In genomic region chr10:97718659-97719142, GRCh38 we compare ENCODE assay signal across 10 cellular contexts. TPM values are rescaled to one million over a fixed set of nuclear protein-coding genes. Genes with fewer than 3 reads are reported as not detected.
DNase-seq lines count a peak whose midpoint lies in the region; ATAC-seq and TF ChIP-seq lines count a peak whose summit lies in the region.
"Had no signal": no experiment of that assay in that cellular context is flagged by ENCODE, and none has a peak within 500 bp of the region (broad histone marks: within the 10 kb centered on the region; RNA-seq: fewer than 3 reads in every experiment).

No MANE protein-coding gene starts in this region.

- H2BK15ac ChIP-seq in mesenchymal stem cell (ENCODE audit: low read depth, poor library complexity, severe bottlenecking): no peak overlapping the region

- no peak overlapping the region for H3K27ac ChIP-seq in mesenchymal stem cell (ENCODE audit: low read length, poor library complexity, severe bottlenecking)
- H3K27ac ChIP-seq in uterus: peak overlapping the region; percentile 72 to 98

- peak overlapping the region; percentile 70 for H3K4me3 Mint-ChIP-seq in MCF 10A (ENCODE audit: unreplicated experiment)
- H3K4me3 Mint-ChIP-seq: CD4-positive, CD25-positive, alpha-beta regulatory T cell had no signal

- no peak overlapping the region for H3K18ac ChIP-seq in mesenchymal stem cell (ENCODE audit: low read depth in 1 of 2, low read length in 2 of 2)

- no peak overlapping the region for H2AK5ac ChIP-seq in mesenchymal stem cell (ENCODE audit: low read length, severe bottlenecking)

- peak overlapping the region; percentile 11 for H3K9ac ChIP-seq in mesenchymal stem cell (ENCODE audit: low read length)

- peaks cover 57% of the 10 kb centered on the region for H3K4me1 Mint-ChIP-seq in MCF 10A (ENCODE audit: insufficient read depth, unreplicated experiment)

- no peak overlapping the region for H3K14ac ChIP-seq in mesenchymal stem cell (ENCODE audit: low read length in 2 of 2)

- 87% methylated on average over 8 of the region's 8 CpGs for WGBS in mesenchymal stem cell

- POLR2A ChIA-PET in MCF 10A (lab: Yijun Ruan, JAX): interaction anchor here (0.6 to 20.1 kb wide), 13 partner anchors 10 to 435 kb away, joined by 3 to 915 read pairs (median 4); partner anchors contain the start of genes AVPI1 and ZFYVE27

- peak; percentile 37 for DNase-seq in left ventricle myocardium superior
- no peak for DNase-seq in Right ventricle myocardium superior
- DNase-seq in MCF 10A (ENCODE audit: unreplicated experiment): peak; percentile 100
- DNase-seq in mesenchymal stem cell: no peak
- DNase-seq in uterus: peak; percentile 73 to 76
- no peak for DNase-seq in NOMO-1 treated with dmso at 0.1 percent for 144 hours (lab: John Stamatoyannopoulos, UW; ENCODE audit: unreplicated experiment)
- DNase-seq: CD4-positive, CD25-positive, alpha-beta regulatory T cell; NCI-H1048 had no signal

- H3K4me3 ChIP-seq in mesenchymal stem cell (ENCODE audit: insufficient read depth in 1 of 2, low read depth in 1 of 2, low read length in 2 of 2): no peak overlapping the region
- H3K4me3 ChIP-seq in uterus: no peak overlapping the region

- H3K4me1 ChIP-seq in mesenchymal stem cell (ENCODE audit: control insufficient read depth, insufficient read depth, low read depth, low read length) (peaks cover 22% of the 10 kb centered on the region), uterus (peaks cover 4 to 17% of the 10 kb centered on the region in 2 donors)

- no peaks in the 10 kb centered on the region for H3K27me3 ChIP-seq in mesenchymal stem cell (ENCODE audit: control insufficient read depth in 1 of 2, insufficient read depth in 1 of 2, low read length in 2 of 2)
- no peaks in the 10 kb centered on the region for H3K27me3 ChIP-seq in uterus

- no peak for ATAC-seq in left ventricle myocardium superior
- no peak for ATAC-seq in Right ventricle myocardium superior (ENCODE audit: poor library complexity)
- no peak for ATAC-seq in GM18520 (IDR thresholded peaks at IDR 0.05; ENCODE audit: unreplicated experiment)
- no peak for ATAC-seq in HG03342 (IDR thresholded peaks at IDR 0.05; ENCODE audit: unreplicated experiment)

- no peak overlapping the region for H4K8ac ChIP-seq in mesenchymal stem cell (ENCODE audit: low read length)

- H2AFZ ChIP-seq in mesenchymal stem cell (ENCODE audit: low read depth, low read length): no peak overlapping the region

- no peak overlapping the region for H3K4ac ChIP-seq in mesenchymal stem cell (ENCODE audit: low read depth in 1 of 2, low read length in 2 of 2)

- TF ChIP-seq CTCF in MCF 10A (IDR thresholded peaks at IDR 0.05; ENCODE audit: unreplicated experiment) (no peak), uterus (IDR thresholded peaks at IDR 0.05) (no peak)

- no peak overlapping the region for H2BK5ac ChIP-seq in mesenchymal stem cell (ENCODE audit: low read depth, low read length, poor library complexity, severe bottlenecking)

- peaks cover 36% of the 10 kb centered on the region for H3K36me3 Mint-ChIP-seq in MCF 10A (ENCODE audit: insufficient read depth, unreplicated experiment)
- H3K36me3 Mint-ChIP-seq: CD4-positive, CD25-positive, alpha-beta regulatory T cell had no signal

- peak overlapping the region; percentile 97 for H3K27ac Mint-ChIP-seq in MCF 10A (ENCODE audit: low read depth, unreplicated experiment)

- no peak overlapping the region for H3K4me2 ChIP-seq in mesenchymal stem cell (ENCODE audit: low read length, poor library complexity, severe bottlenecking)

- intact Hi-C loops in left ventricle myocardium superior (cut with micrococcal nuclease): no loop called here
- intact Hi-C loops in Right ventricle myocardium superior (cut with DNase I): no loop called here
- intact Hi-C loops in MCF 10A (cut with micrococcal nuclease): no loop called here
- intact Hi-C loops in uterus (cut with DNase I; ENCODE audit: low total_unique reads): no loop called here

- H2BK12ac ChIP-seq in mesenchymal stem cell (ENCODE audit: low read length in 2 of 2): no peak overlapping the region

- H2BK120ac ChIP-seq in mesenchymal stem cell (ENCODE audit: low read depth, low read length): no peak overlapping the region

- H3K9me3 ChIP-seq in mesenchymal stem cell (ENCODE audit: control insufficient read depth, low read length) (no peaks in the 10 kb centered on the region), uterus (no peaks in the 10 kb centered on the region)

- H3K23ac ChIP-seq in mesenchymal stem cell (ENCODE audit: low read length in 2 of 2): no peak overlapping the region

- BruUV-seq in MCF 10A (replicated peaks; lab: Mats Ljungman, UMichigan): no TSS peak

- CTCF ChIA-PET in MCF 10A (lab: Yijun Ruan, JAX): interaction anchor here (0.6 to 21.1 kb wide), 6 partner anchors 10 to 1913 kb away, joined by 3 to 847 read pairs (median 8); partner anchors contain the start of genes AVPI1 and ZFYVE27

- H3K36me3 ChIP-seq in mesenchymal stem cell (ENCODE audit: control insufficient read depth in 1 of 2, insufficient read depth in 2 of 2, low read depth in 1 of 2, low read length in 2 of 2): peaks cover 32 to 40% of the 10 kb centered on the region in 2 experiments
- H3K36me3 ChIP-seq in uterus: no peaks in the 10 kb centered on the region

- H4K91ac ChIP-seq in mesenchymal stem cell (ENCODE audit: low read length): no peak overlapping the region

- peaks cover 28% of the 10 kb centered on the region for H3K79me1 ChIP-seq in mesenchymal stem cell (replicated peaks; ENCODE audit: low read length, poor library complexity, severe bottlenecking)

- H3K9me3 Mint-ChIP-seq in MCF 10A (ENCODE audit: unreplicated experiment): no peaks in the 10 kb centered on the region

- TF ChIP-seq POLR2A in uterus (IDR thresholded peaks at IDR 0.05): no peak

- no peaks in the 10 kb centered on the region for H3K27me3 Mint-ChIP-seq in MCF 10A (ENCODE audit: insufficient read depth, unreplicated experiment)

RNA-seq across cellular contexts. Expression of gene MARVELD1, which starts 5.2 kb away (rescaled TPM):
- total RNA-seq in left ventricle myocardium superior (7.1 TPM), Right ventricle myocardium superior (6.4 TPM), MCF 10A (2022) (51.0 and 54.9 TPM in 2 replicates), uterus (100 to 1,000 TPM in 1 of 4 donors, 10 to 100 TPM in 3; 36.9 to 158 (median 59.4) TPM)
- 67.9 TPM for polyA plus RNA-seq in mesenchymal stem cell (2013, experiment 1 of 2)
- polyA plus RNA-seq in mesenchymal stem cell (2013, experiment 2 of 2): 69.0 TPM
- polyA plus RNA-seq: CD4-positive, CD25-positive, alpha-beta regulatory T cell had no signal

RNA-seq across cellular contexts. Expression of gene ZFYVE27, which starts 18.2 kb away (rescaled TPM):
- total RNA-seq in left ventricle myocardium superior: 13.7 TPM
- total RNA-seq in Right ventricle myocardium superior: 10.6 TPM
- 25.7 and 28.7 TPM in 2 replicates for total RNA-seq in MCF 10A (2022)
- polyA plus RNA-seq in mesenchymal stem cell (2013, experiment 1 of 2): 9.1 TPM
- 8.1 TPM for polyA plus RNA-seq in mesenchymal stem cell (2013, experiment 2 of 2)
- total RNA-seq in uterus: 10 to 100 TPM in 3 of 4 donors, 1 to 10 TPM in 1; 2.8 to 32.3 (median 16.7) TPM

RNA-seq across cellular contexts. Expression of gene AVPI1, which starts 31.7 kb away (rescaled TPM):
- total RNA-seq in left ventricle myocardium superior (8.9 TPM), Right ventricle myocardium superior (7.9 TPM), MCF 10A (2022) (276 and 305 TPM in 2 replicates), uterus (10 to 100 TPM in 2 of 4 donors, 1 to 10 TPM in 1, under 1 TPM in 1; 0.51 to 15.1 (median 10.8) TPM)
- 5.8 TPM for polyA plus RNA-seq in mesenchymal stem cell (2013, experiment 1 of 2)
- 5.8 TPM for polyA plus RNA-seq in mesenchymal stem cell (2013, experiment 2 of 2)

RNA-seq across cellular contexts. Expression of gene SFRP5, which starts 53.1 kb away (rescaled TPM):
- total RNA-seq in left ventricle myocardium superior: 1.3 TPM
- 2.1 TPM for total RNA-seq in Right ventricle myocardium superior
- total RNA-seq in MCF 10A (2022): not detected in 2 replicates
- not detected for polyA plus RNA-seq in mesenchymal stem cell (2013, experiment 1 of 2)
- not detected for polyA plus RNA-seq in mesenchymal stem cell (2013, experiment 2 of 2)
- total RNA-seq in uterus: 10 to 100 TPM in 1 of 4 donors, under 1 TPM in 1, not detected in 2; 0.24 to 59.1 TPM
- total RNA-seq: CD4-positive, CD25-positive, alpha-beta regulatory T cell had no signal

Comparison
In these comparisons a context has a peak if more than half of its experiments do, and no peak if none do; other contexts are left out.
1. DNase-seq: peak in left ventricle myocardium superior (single experiment), MCF 10A (single experiment) and uterus (2 of 2); none in Right ventricle myocardium superior (single experiment), mesenchymal stem cell (single experiment) and NOMO-1 treated with dmso at 0.1 percent for 144 hours (single experiment).
2. RNA of gene AVPI1, which starts 31.7 kb away (total RNA-seq): 276 to 305 TPM in MCF 10A; 0.51 to 15.1 TPM in uterus, 8.9 TPM in left ventricle myocardium superior (single experiment) and 7.9 TPM in Right ventricle myocardium superior (single experiment); every median in the first group is over 10 times any median in the second.